ENCODE assay signal across 8 cellular contexts in genomic region chr10:118342638-118343020, GRCh38. TPM values are rescaled to one million over a fixed set of nuclear protein-coding genes. Genes with fewer than 3 reads are reported as not detected.
DNase-seq lines count a peak whose midpoint lies in the region; ATAC-seq, FAIRE-seq and TF ChIP-seq lines count a peak whose summit lies in the region.

No MANE protein-coding gene starts in this region.

- H3K27me3 Mint-ChIP-seq in activated T-helper 17 cell treated with anti-CD3 and anti-CD28 coated beads, Interleukin-2, amount 50 U/mL, for 72 hours, result no peaks in the 10 kb centered on the region

- WGBS in thymus, result 50% methylated on average over 7 of the region's 7 CpGs

- H3K9me3 Mint-ChIP-seq in activated T-helper 17 cell treated with anti-CD3 and anti-CD28 coated beads, Interleukin-2, amount 50 U/mL, for 72 hours, result no peaks in the 10 kb centered on the region

- peak overlapping the region; percentile 74 to 90 (median 80) for H3K4me3 ChIP-seq in keratinocyte (ENCODE audit: control insufficient read depth in 2 of 3, extremely low read depth in 1 of 3, insufficient read depth in 2 of 3, low read depth in 1 of 3, low read length in 3 of 3)
- H3K4me3 ChIP-seq in thymus (ENCODE audit: low read length), result peak overlapping the region; percentile 66

- H3K27ac ChIP-seq in keratinocyte (ENCODE audit: control insufficient read depth, insufficient read depth, low read length), result peak overlapping the region; percentile 89
- H3K27ac ChIP-seq in thymus (ENCODE audit: low read depth), result no peak overlapping the region

- peak; percentile 14 for DNase-seq in GM03348 (ENCODE audit: low spot score)
- no peak for DNase-seq in keratinocyte (ENCODE audit: low read depth, low spot score)
- no peak for DNase-seq in DMS153 (lab: John Stamatoyannopoulos, UW)

- H3K36me3 ChIP-seq in keratinocyte (ENCODE audit: control insufficient read depth in 2 of 2, extremely low read depth in 1 of 2, insufficient read depth in 2 of 2, low read length in 2 of 2) (peaks cover 2 to 9% of the 10 kb centered on the region in 2 experiments), thymus (ENCODE audit: control insufficient read depth, insufficient read depth) (no peaks in the 10 kb centered on the region)

- H3K4me3 Mint-ChIP-seq in activated T-helper 17 cell treated with anti-CD3 and anti-CD28 coated beads, Interleukin-2, amount 50 U/mL, for 72 hours, result peak overlapping the region; percentile 87

- H3K9me3 ChIP-seq in keratinocyte (ENCODE audit: control insufficient read depth, low read depth, low read length) (no peaks in the 10 kb centered on the region), thymus (ENCODE audit: control insufficient read depth) (no peaks in the 10 kb centered on the region)

- H4K20me1 ChIP-seq in keratinocyte (ENCODE audit: control insufficient read depth, extremely low read depth, insufficient read depth, low read length), result no peaks in the 10 kb centered on the region

- peaks cover 36% of the 10 kb centered on the region for H3K36me3 Mint-ChIP-seq in activated T-helper 17 cell treated with anti-CD3 and anti-CD28 coated beads, Interleukin-2, amount 50 U/mL, for 72 hours (ENCODE audit: low read depth)

- H3K4me1 Mint-ChIP-seq in activated T-helper 17 cell treated with anti-CD3 and anti-CD28 coated beads, Interleukin-2, amount 50 U/mL, for 72 hours, result peaks cover 33% of the 10 kb centered on the region

- H2AFZ ChIP-seq in keratinocyte (ENCODE audit: control insufficient read depth, low read length), result peak overlapping the region; percentile 94

- peaks cover 39% of the 10 kb centered on the region for H3K79me2 ChIP-seq in keratinocyte (ENCODE audit: control insufficient read depth, insufficient read depth, low read length)

- H3K9ac ChIP-seq in keratinocyte (ENCODE audit: control insufficient read depth, extremely low read depth, insufficient read depth, low read length), result peak overlapping the region; percentile 89

- H3K4me1 ChIP-seq in keratinocyte (ENCODE audit: control insufficient read depth, extremely low read depth, insufficient read depth, low read length) (peaks cover 37% of the 10 kb centered on the region), thymus (ENCODE audit: control insufficient read depth, insufficient read depth, low read length) (peaks cover 12% of the 10 kb centered on the region)

- FAIRE-seq in keratinocyte (lab: Jason Lieb, UNC), result no peak

- no peaks in the 10 kb centered on the region for H3K9me1 ChIP-seq in keratinocyte (ENCODE audit: control insufficient read depth, extremely low read depth, insufficient read depth, low read length)

- ATAC-seq in HG02798 (IDR thresholded peaks at IDR 0.05; ENCODE audit: poor library complexity, unreplicated experiment) (peak; percentile 1), HG02885 (IDR thresholded peaks at IDR 0.05; ENCODE audit: poor library complexity, unreplicated experiment) (no peak), HG03095 (IDR thresholded peaks at IDR 0.05; ENCODE audit: unreplicated experiment) (no peak)
- no peak for ATAC-seq in activated T-helper 17 cell treated with anti-CD3 and anti-CD28 coated beads, Interleukin-2, amount 50 U/mL, for 72 hours (replicated peaks)

- H3K27me3 ChIP-seq in keratinocyte (ENCODE audit: control insufficient read depth, extremely low read depth, insufficient read depth, low read length) (no peaks in the 10 kb centered on the region), thymus (ENCODE audit: control insufficient read depth, insufficient read depth) (no peaks in the 10 kb centered on the region)

- TF ChIP-seq CTCF in keratinocyte (optimal IDR thresholded peaks at IDR 0.05 in 1 of 3, IDR thresholded peaks at IDR 0.05 in 1 of 3, conservative IDR thresholded peaks at IDR 0.05 in 1 of 3; ENCODE audit: extremely low read depth in 1 of 3, insufficient read depth in 2 of 3, low read length in 3 of 3), result no peak

- peak overlapping the region; percentile 94 for H3K27ac Mint-ChIP-seq in activated T-helper 17 cell treated with anti-CD3 and anti-CD28 coated beads, Interleukin-2, amount 50 U/mL, for 72 hours

- peak overlapping the region; percentile 95 for H3K4me2 ChIP-seq in keratinocyte (ENCODE audit: control insufficient read depth, extremely low read depth, insufficient read depth, low read depth, low read length)

- dilution Hi-C loops in keratinocyte (cut with MboI; ENCODE audit: extremely low pct_ligation_motif_present, low sequenced_read_pairs), result no loop called here

RNA-seq across cellular contexts. Expression of gene FAM204A, which starts 0.5 kb away (rescaled TPM):
- 10 to 100 TPM; 41.8 to 56.4 TPM for total RNA-seq in activated T-helper 17 cell treated with anti-CD3 and anti-CD28 coated beads, Interleukin-2, amount 50 U/mL, for 72 hours
- polyA plus RNA-seq in keratinocyte (20.9 to 38.6 TPM (median 36.1 TPM) in 3 replicates), thymus (63.2 TPM)
- 66.3 TPM for polyA plus RNA-seq in keratinocyte (2011; ENCODE audit: low read depth)
- 30.0 and 40.7 TPM in 2 replicates for polyA plus RNA-seq in keratinocyte (2011; cell fraction: cytosol; rRNA removed)
- 15.6 and 20.0 TPM in 2 replicates for polyA plus RNA-seq in keratinocyte (2011; cell fraction: nucleus; rRNA removed)
- polyA plus RNA-seq in keratinocyte (2012; ENCODE audit: low replicate concordance), result 36.2 and 52.0 TPM in 2 replicates
- 22.3 to 29.7 TPM (median 23.3 TPM) in 3 replicates for polyA minus RNA-seq in keratinocyte
- 18.0 TPM for polyA minus RNA-seq in keratinocyte (2011; cell fraction: cytosol; rRNA and poly(A)+ RNA removed)
- 13.7 and 14.5 TPM in 2 replicates for polyA minus RNA-seq in keratinocyte (2011; cell fraction: nucleus; rRNA and poly(A)+ RNA removed)
